ENCODE assay signal across 1 cellular context in the genomic region with DNA sequence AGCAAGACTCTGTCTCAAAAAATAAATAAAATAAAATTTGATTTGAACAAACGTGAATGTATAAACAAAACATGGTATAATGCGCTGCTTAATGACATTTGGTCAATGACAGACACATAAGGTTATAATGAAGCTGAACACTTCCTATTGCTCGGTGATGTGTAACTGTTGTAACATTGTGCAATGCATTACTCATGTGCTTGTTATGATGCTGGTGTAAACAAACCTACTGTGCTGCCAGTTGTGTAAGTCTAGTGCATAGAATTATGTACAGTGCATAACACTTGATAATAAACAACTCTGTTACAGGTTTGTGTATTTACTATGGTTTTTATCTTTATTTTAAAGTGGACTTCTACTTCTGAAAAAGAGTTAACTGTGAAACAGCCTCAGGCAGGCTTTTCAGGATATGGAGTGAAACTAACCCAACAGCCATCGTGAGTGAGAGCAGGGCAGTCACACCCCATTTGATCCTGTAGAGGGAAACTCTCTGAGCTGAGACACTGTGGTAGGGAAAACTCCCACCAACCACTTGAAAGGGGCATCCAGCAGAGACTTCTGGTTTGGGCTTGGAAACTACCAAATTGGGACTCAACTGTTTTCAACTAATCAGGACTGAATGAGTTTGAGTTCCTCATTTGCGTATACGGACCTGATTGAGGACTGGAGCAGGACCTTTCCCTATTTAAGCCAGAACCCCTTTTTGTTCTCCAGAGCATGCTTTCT.
TF ChIP-seq lines count a peak whose summit lies in the region.

No MANE protein-coding gene starts in this region.

TF ChIP-seq in HepG2, 621 proteins besides CTCF, POLR2A, EP300 and RAD21 (continued from another document and continues in another):
- TF ChIP-seq GLMP (CRISPR knock-in tag; IDR thresholded peaks at IDR 0.05; ENCODE audit: borderline replicate concordance): no peak
- no peak for TF ChIP-seq ZC3H4 (CRISPR knock-in tag; IDR thresholded peaks at IDR 0.05; ENCODE audit: borderline replicate concordance)
- no peak for TF ChIP-seq ETV6 (CRISPR knock-in tag; conservative IDR thresholded peaks at IDR 0.05)
- TF ChIP-seq SIN3A (IDR thresholded peaks at IDR 0.05; ENCODE audit: borderline replicate concordance, low read depth, low read length): no peak
- no peak for TF ChIP-seq DMAP1 (CRISPR knock-in tag; IDR thresholded peaks at IDR 0.05)
- TF ChIP-seq ATF7 (IDR thresholded peaks at IDR 0.05): peak; percentile 18; the same call in 1 of the 2 replicates
- no peak for TF ChIP-seq ATF7 (CRISPR knock-in tag; IDR thresholded peaks at IDR 0.05)
- no peak for TF ChIP-seq AKAP8 (CRISPR knock-in tag; IDR thresholded peaks at IDR 0.05)
- no peak for TF ChIP-seq STAG1 (CRISPR knock-in tag; IDR thresholded peaks at IDR 0.05)
- TF ChIP-seq CREM (IDR thresholded peaks at IDR 0.05): peak; percentile 28; the same call in 1 of the 2 replicates
- no peak for TF ChIP-seq CREM (CRISPR knock-in tag; IDR thresholded peaks at IDR 0.05)
- no peak for TF ChIP-seq CHCHD3 (CRISPR knock-in tag; IDR thresholded peaks at IDR 0.05)
- TF ChIP-seq JUNB (CRISPR knock-in tag; IDR thresholded peaks at IDR 0.05; ENCODE audit: borderline replicate concordance): no peak
- no peak for TF ChIP-seq ZFYVE20 (CRISPR knock-in tag; IDR thresholded peaks at IDR 0.05; ENCODE audit: borderline replicate concordance, low read depth)
- TF ChIP-seq KLF11 (CRISPR knock-in tag; IDR thresholded peaks at IDR 0.05): no peak
- TF ChIP-seq PAF1 (CRISPR knock-in tag; IDR thresholded peaks at IDR 0.05): no peak
- TF ChIP-seq, protein P1, sequence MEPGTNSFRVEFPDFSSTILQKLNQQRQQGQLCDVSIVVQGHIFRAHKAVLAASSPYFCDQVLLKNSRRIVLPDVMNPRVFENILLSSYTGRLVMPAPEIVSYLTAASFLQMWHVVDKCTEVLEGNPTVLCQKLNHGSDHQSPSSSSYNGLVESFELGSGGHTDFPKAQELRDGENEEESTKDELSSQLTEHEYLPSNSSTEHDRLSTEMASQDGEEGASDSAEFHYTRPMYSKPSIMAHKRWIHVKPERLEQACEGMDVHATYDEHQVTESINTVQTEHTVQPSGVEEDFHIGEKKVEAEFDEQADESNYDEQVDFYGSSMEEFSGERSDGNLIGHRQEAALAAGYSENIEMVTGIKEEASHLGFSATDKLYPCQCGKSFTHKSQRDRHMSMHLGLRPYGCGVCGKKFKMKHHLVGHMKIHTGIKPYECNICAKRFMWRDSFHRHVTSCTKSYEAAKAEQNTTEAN (CRISPR knock-in tag; conservative IDR thresholded peaks at IDR 0.05): peak; percentile 85
- no peak for TF ChIP-seq ZNF687 (CRISPR knock-in tag; IDR thresholded peaks at IDR 0.05)
- TF ChIP-seq ZNF337 (CRISPR knock-in tag; IDR thresholded peaks at IDR 0.05; ENCODE audit: borderline replicate concordance, low read depth): no peak
- peak; percentile 96 for TF ChIP-seq ZKSCAN1 (IDR thresholded peaks at IDR 0.05; ENCODE audit: low read length)
- TF ChIP-seq, protein P2, sequence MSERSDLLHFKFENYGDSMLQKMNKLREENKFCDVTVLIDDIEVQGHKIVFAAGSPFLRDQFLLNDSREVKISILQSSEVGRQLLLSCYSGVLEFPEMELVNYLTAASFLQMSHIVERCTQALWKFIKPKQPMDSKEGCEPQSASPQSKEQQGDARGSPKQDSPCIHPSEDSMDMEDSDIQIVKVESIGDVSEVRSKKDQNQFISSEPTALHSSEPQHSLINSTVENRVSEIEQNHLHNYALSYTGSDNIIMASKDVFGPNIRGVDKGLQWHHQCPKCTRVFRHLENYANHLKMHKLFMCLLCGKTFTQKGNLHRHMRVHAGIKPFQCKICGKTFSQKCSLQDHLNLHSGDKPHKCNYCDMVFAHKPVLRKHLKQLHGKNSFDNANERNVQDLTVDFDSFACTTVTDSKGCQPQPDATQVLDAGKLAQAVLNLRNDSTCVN (CRISPR knock-in tag; IDR thresholded peaks at IDR 0.05; ENCODE audit: borderline replicate concordance): no peak
- TF ChIP-seq MYNN (CRISPR knock-in tag; IDR thresholded peaks at IDR 0.05; ENCODE audit: low read depth): no peak
- no peak for TF ChIP-seq ZFP37 (CRISPR knock-in tag; IDR thresholded peaks at IDR 0.05; ENCODE audit: borderline replicate concordance)
- TF ChIP-seq RXRA (CRISPR knock-in tag; IDR thresholded peaks at IDR 0.05): no peak
- no peak for TF ChIP-seq TBX2 (CRISPR knock-in tag; IDR thresholded peaks at IDR 0.05; ENCODE audit: borderline replicate concordance)
- no peak for TF ChIP-seq ZNF180 (CRISPR knock-in tag; IDR thresholded peaks at IDR 0.05; ENCODE audit: borderline replicate concordance, low read depth)
- TF ChIP-seq TMF1 (CRISPR knock-in tag; IDR thresholded peaks at IDR 0.05; ENCODE audit: low read depth): no peak
- TF ChIP-seq, protein P3, sequence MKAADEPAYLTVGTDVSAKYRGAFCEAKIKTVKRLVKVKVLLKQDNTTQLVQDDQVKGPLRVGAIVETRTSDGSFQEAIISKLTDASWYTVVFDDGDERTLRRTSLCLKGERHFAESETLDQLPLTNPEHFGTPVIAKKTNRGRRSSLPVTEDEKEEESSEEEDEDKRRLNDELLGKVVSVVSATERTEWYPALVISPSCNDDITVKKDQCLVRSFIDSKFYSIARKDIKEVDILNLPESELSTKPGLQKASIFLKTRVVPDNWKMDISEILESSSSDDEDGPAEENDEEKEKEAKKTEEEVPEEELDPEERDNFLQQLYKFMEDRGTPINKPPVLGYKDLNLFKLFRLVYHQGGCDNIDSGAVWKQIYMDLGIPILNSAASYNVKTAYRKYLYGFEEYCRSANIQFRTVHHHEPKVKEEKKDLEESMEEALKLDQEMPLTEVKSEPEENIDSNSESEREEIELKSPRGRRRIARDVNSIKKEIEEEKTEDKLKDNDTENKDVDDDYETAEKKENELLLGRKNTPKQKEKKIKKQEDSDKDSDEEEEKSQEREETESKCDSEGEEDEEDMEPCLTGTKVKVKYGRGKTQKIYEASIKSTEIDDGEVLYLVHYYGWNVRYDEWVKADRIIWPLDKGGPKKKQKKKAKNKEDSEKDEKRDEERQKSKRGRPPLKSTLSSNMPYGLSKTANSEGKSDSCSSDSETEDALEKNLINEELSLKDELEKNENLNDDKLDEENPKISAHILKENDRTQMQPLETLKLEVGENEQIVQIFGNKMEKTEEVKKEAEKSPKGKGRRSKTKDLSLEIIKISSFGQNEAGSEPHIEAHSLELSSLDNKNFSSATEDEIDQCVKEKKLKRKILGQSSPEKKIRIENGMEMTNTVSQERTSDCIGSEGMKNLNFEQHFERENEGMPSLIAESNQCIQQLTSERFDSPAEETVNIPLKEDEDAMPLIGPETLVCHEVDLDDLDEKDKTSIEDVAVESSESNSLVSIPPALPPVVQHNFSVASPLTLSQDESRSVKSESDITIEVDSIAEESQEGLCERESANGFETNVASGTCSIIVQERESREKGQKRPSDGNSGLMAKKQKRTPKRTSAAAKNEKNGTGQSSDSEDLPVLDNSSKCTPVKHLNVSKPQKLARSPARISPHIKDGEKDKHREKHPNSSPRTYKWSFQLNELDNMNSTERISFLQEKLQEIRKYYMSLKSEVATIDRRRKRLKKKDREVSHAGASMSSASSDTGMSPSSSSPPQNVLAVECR (CRISPR knock-in tag; IDR thresholded peaks at IDR 0.05; ENCODE audit: borderline replicate concordance): no peak
- no peak; the same call in 1 of the 2 replicates for TF ChIP-seq HMG20A (CRISPR knock-in tag; IDR thresholded peaks at IDR 0.05; ENCODE audit: borderline replicate concordance)
- no peak for TF ChIP-seq NFYC (CRISPR knock-in tag; IDR thresholded peaks at IDR 0.05)
- TF ChIP-seq, protein P4, sequence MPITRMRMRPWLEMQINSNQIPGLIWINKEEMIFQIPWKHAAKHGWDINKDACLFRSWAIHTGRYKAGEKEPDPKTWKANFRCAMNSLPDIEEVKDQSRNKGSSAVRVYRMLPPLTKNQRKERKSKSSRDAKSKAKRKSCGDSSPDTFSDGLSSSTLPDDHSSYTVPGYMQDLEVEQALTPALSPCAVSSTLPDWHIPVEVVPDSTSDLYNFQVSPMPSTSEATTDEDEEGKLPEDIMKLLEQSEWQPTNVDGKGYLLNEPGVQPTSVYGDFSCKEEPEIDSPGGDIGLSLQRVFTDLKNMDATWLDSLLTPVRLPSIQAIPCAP (CRISPR knock-in tag; IDR thresholded peaks at IDR 0.05; ENCODE audit: low read depth): no peak
- no peak for TF ChIP-seq ZBTB21 (CRISPR knock-in tag; IDR thresholded peaks at IDR 0.05)
- TF ChIP-seq NCOR1 (IDR thresholded peaks at IDR 0.05; ENCODE audit: borderline replicate concordance, low read length): no peak
- no peak for TF ChIP-seq AFF4 (CRISPR knock-in tag; IDR thresholded peaks at IDR 0.05)
- TF ChIP-seq FLYWCH1 (CRISPR knock-in tag; IDR thresholded peaks at IDR 0.05): no peak
- no peak for TF ChIP-seq EZH2 (conservative IDR thresholded peaks at IDR 0.05; ENCODE audit: low read depth, low read length)
- TF ChIP-seq, protein P5, sequence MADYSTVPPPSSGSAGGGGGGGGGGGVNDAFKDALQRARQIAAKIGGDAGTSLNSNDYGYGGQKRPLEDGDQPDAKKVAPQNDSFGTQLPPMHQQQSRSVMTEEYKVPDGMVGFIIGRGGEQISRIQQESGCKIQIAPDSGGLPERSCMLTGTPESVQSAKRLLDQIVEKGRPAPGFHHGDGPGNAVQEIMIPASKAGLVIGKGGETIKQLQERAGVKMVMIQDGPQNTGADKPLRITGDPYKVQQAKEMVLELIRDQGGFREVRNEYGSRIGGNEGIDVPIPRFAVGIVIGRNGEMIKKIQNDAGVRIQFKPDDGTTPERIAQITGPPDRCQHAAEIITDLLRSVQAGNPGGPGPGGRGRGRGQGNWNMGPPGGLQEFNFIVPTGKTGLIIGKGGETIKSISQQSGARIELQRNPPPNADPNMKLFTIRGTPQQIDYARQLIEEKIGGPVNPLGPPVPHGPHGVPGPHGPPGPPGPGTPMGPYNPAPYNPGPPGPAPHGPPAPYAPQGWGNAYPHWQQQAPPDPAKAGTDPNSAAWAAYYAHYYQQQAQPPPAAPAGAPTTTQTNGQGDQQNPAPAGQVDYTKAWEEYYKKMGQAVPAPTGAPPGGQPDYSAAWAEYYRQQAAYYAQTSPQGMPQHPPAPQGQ (CRISPR knock-in tag; IDR thresholded peaks at IDR 0.05; ENCODE audit: borderline replicate concordance): no peak
- TF ChIP-seq SAP130 (CRISPR knock-in tag; IDR thresholded peaks at IDR 0.05; ENCODE audit: low read depth): peak; percentile 67
- TF ChIP-seq ZNF282 (IDR thresholded peaks at IDR 0.05; ENCODE audit: partially characterized antibody): no peak
- no peak for TF ChIP-seq ZNF550 (CRISPR knock-in tag; IDR thresholded peaks at IDR 0.05; ENCODE audit: borderline replicate concordance)
- TF ChIP-seq ZNF329 (CRISPR knock-in tag; IDR thresholded peaks at IDR 0.05; ENCODE audit: low read depth): no peak
- no peak for TF ChIP-seq ZNF598 (CRISPR knock-in tag; IDR thresholded peaks at IDR 0.05; ENCODE audit: borderline replicate concordance)
- TF ChIP-seq HOXA3 (CRISPR knock-in tag; IDR thresholded peaks at IDR 0.05): no peak
- peak; percentile 51; the same call in 1 of the 2 replicates for TF ChIP-seq SOX5 (CRISPR knock-in tag; IDR thresholded peaks at IDR 0.05; ENCODE audit: borderline replicate concordance)
